ENCODE assay signal across 8 cellular contexts in genomic region chr22:49959782-49960158, GRCh38. TPM values are rescaled to one million over a fixed set of nuclear protein-coding genes. Genes with fewer than 3 reads are reported as not detected.
DNase-seq lines count a peak whose midpoint lies in the region; ATAC-seq and TF ChIP-seq lines count a peak whose summit lies in the region.

No MANE protein-coding gene starts in this region.

- H3K4me3 Mint-ChIP-seq in activated CD8-positive, alpha-beta T cell treated with anti-CD3 and anti-CD28 coated beads for 36 hours, result peak overlapping the region; percentile 84

- no peaks in the 10 kb centered on the region for H3K9me3 Mint-ChIP-seq in activated CD8-positive, alpha-beta T cell treated with anti-CD3 and anti-CD28 coated beads for 36 hours

- H3K4me1 Mint-ChIP-seq in activated CD8-positive, alpha-beta T cell treated with anti-CD3 and anti-CD28 coated beads for 36 hours (ENCODE audit: low read depth), result peaks cover 23% of the 10 kb centered on the region

- peaks cover 31% of the 10 kb centered on the region for H3K36me3 Mint-ChIP-seq in activated CD8-positive, alpha-beta T cell treated with anti-CD3 and anti-CD28 coated beads for 36 hours (ENCODE audit: low read depth)

- no peak for TF ChIP-seq CTCF in activated CD8-positive, alpha-beta T cell treated with anti-CD3 and anti-CD28 coated beads for 36 hours (IDR thresholded peaks at IDR 0.05)
- TF ChIP-seq CTCF in retinal pigment epithelial cell (conservative IDR thresholded peaks at IDR 0.05; ENCODE audit: low read depth, low read length) (no peak), GM13977 (IDR thresholded peaks at IDR 0.05; ENCODE audit: extremely low read depth, insufficient read depth, missing control alignments) (no peak)

- H3K27me3 Mint-ChIP-seq in activated CD8-positive, alpha-beta T cell treated with anti-CD3 and anti-CD28 coated beads for 36 hours, result no peaks in the 10 kb centered on the region

- peak overlapping the region; percentile 94 for H3K27ac Mint-ChIP-seq in activated CD8-positive, alpha-beta T cell treated with anti-CD3 and anti-CD28 coated beads for 36 hours

- peak; percentile 65 for DNase-seq in activated CD8-positive, alpha-beta T cell treated with anti-CD3 and anti-CD28 coated beads for 36 hours
- no peak for DNase-seq in Right ventricle myocardium superior
- no peak for DNase-seq in retinal pigment epithelial cell (ENCODE audit: low read depth)
- DNase-seq in NCI-H524 treated with DMSO at 0.1 percent for 48 hours (lab: John Stamatoyannopoulos, UW), result no peak
- DNase-seq in OCI-M2 (lab: John Stamatoyannopoulos, UW; ENCODE audit: unreplicated experiment), result no peak
- DNase-seq in GM13977 (ENCODE audit: low spot score), result no peak

- intact Hi-C loops in activated CD8-positive, alpha-beta T cell treated with anti-CD3 and anti-CD28 coated beads for 36 hours (cut with micrococcal nuclease), result no loop called here
- intact Hi-C loops in Right ventricle myocardium superior (cut with DNase I), result loop anchor here (2.0 kb wide), 1 partner anchor 25 kb away; no protein-coding TSS in a partner anchor

- in situ Hi-C loops in GM13977 (cut with MboI; ENCODE audit: low pct_unique_long_range_greater_than_20kb, low sequenced_read_pairs, unreplicated experiment), result no loop called here

- CTCF ChIA-PET in activated CD8-positive, alpha-beta T cell treated with anti-CD3 and anti-CD28 coated beads for 36 hours (lab: Charles Lee), result interaction anchor here (0.6 to 1.2 kb wide), 2 partner anchors 71 to 85 kb away, joined by 4 to 5 read pairs; no protein-coding TSS in a partner anchor

- ATAC-seq in GM18517 (IDR thresholded peaks at IDR 0.05; ENCODE audit: unreplicated experiment), result peak; percentile 11
- ATAC-seq in HG03139 (IDR thresholded peaks at IDR 0.05; ENCODE audit: unreplicated experiment), result peak; percentile 3
- ATAC-seq in activated CD8-positive, alpha-beta T cell treated with anti-CD3 and anti-CD28 coated beads for 36 hours, result no peak
- peak; percentile 3 for ATAC-seq in Right ventricle myocardium superior (ENCODE audit: poor library complexity)

- POLR2A ChIA-PET in activated CD8-positive, alpha-beta T cell treated with anti-CD3 and anti-CD28 coated beads for 36 hours (lab: Charles Lee), result interaction anchor here (0.7 to 4.9 kb wide), 10 partner anchors 8 to 134 kb away, joined by 3 to 63 read pairs (median 4); no protein-coding TSS in a partner anchor

- peak overlapping the region; percentile 45 for H3K4me3 ChIP-seq in retinal pigment epithelial cell (ENCODE audit: low read length)

RNA-seq across cellular contexts. Expression of gene PIM3, which starts 0.8 kb away (rescaled TPM):
- 100 to 1,000 TPM; 146 to 158 TPM for total RNA-seq in activated CD8-positive, alpha-beta T cell treated with anti-CD3 and anti-CD28 coated beads for 36 hours
- 61.5 TPM for total RNA-seq in Right ventricle myocardium superior

RNA-seq across cellular contexts. Expression of gene CRELD2, which starts 41.3 kb away (rescaled TPM):
- total RNA-seq in activated CD8-positive, alpha-beta T cell treated with anti-CD3 and anti-CD28 coated beads for 36 hours, result 10 to 100 TPM; 26.1 to 28.2 TPM
- 22.1 TPM for total RNA-seq in Right ventricle myocardium superior

RNA-seq across cellular contexts. Expression of gene ALG12, which starts 41.5 kb away (rescaled TPM):
- total RNA-seq in activated CD8-positive, alpha-beta T cell treated with anti-CD3 and anti-CD28 coated beads for 36 hours, result 10 to 100 TPM; 10.7 to 12.0 TPM
- 13.8 TPM for total RNA-seq in Right ventricle myocardium superior

RNA-seq across cellular contexts. Expression of gene IL17REL, which starts 52.8 kb away (rescaled TPM):
- total RNA-seq in activated CD8-positive, alpha-beta T cell treated with anti-CD3 and anti-CD28 coated beads for 36 hours, result under 1 TPM in 1 of 2 experiments, not detected in 1; 0.14 TPM
- total RNA-seq in Right ventricle myocardium superior, result not detected
